8 cellular contexts compared by ENCODE assay signal in the genomic region with DNA sequence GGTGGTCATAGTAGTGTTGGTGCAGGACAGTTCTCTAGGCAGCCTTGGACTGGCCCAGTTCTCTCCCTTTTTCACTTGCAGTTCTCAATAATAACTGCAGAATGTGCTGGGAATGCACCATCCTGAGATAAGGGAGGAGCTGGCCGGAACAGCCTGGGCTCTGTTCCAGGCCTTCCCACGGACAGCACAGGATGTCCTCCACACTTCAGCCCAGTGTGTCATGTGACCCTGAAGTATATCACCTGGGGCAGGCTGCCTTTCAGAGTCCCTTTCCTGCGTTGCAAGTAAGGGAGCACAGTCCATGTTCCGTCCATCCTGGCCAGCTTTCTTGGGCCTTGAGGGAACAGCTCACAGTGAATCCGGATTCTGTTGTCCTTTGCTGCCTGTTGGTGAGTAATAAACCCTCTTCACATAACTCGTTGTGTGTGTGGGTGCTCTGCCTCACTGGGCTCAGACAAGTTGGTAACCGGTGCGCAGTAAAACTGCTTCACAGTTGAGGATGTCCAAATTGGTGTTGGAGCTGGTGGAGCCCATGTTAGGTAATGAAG. TPM values are rescaled to one million over a fixed set of nuclear protein-coding genes. Genes with fewer than 3 reads are reported as not detected.
DNase-seq lines count a peak whose midpoint lies in the region; TF ChIP-seq lines count a peak whose summit lies in the region.

No MANE protein-coding gene starts in this region.

- no peaks in the 10 kb centered on the region for H3K79me1 ChIP-seq in neuronal stem cell (ENCODE audit: low read depth, low read length)

- no peak overlapping the region for H2BK12ac ChIP-seq in neuronal stem cell (ENCODE audit: low read length)

- no peaks in the 10 kb centered on the region for H3K36me3 ChIP-seq in fibroblast of lung (ENCODE audit: control insufficient read depth, insufficient read depth, low read length)
- no peaks in the 10 kb centered on the region for H3K36me3 ChIP-seq in neuronal stem cell (replicated peaks in 1 of 2; ENCODE audit: control insufficient read depth in 2 of 2, insufficient read depth in 2 of 2, low read length in 2 of 2)
- H3K36me3 ChIP-seq in MM.1S (replicated peaks; ENCODE audit: insufficient read depth, low read length) = no peaks in the 10 kb centered on the region

- H3K9ac ChIP-seq in fibroblast of lung (ENCODE audit: insufficient read depth, low read length) (no peak overlapping the region), neuronal stem cell (ENCODE audit: low read depth, low read length, poor library complexity) (no peak overlapping the region), MM.1S (ENCODE audit: low read length) (no peak overlapping the region)

- DNase-seq in ELR (ENCODE audit: low read depth) = peak; percentile 23
- DNase-seq in NCI-H69 (lab: John Stamatoyannopoulos, UW) = peak; percentile 33
- peak; percentile 61 to 65 for DNase-seq in fibroblast of lung (ENCODE audit: low read depth in 2 of 2)
- DNase-seq in neuronal stem cell (ENCODE audit: low spot score) = no peak
- no peak for DNase-seq in retina
- no peak for DNase-seq in MM.1S
- no peak for DNase-seq in Kasumi-1 (lab: John Stamatoyannopoulos, UW)
- no peak for DNase-seq in effector CD8-positive, alpha-beta T cell (lab: John Stamatoyannopoulos, UW)

- H3K79me2 ChIP-seq in fibroblast of lung (ENCODE audit: control insufficient read depth, insufficient read depth, low read length) = no peaks in the 10 kb centered on the region
- no peaks in the 10 kb centered on the region for H3K79me2 ChIP-seq in MM.1S (ENCODE audit: low read length)

- no peak overlapping the region for H4K91ac ChIP-seq in neuronal stem cell (ENCODE audit: low read depth, low read length, poor library complexity)

- no peak overlapping the region for H3K27ac ChIP-seq in fibroblast of lung (ENCODE audit: insufficient read depth, low read length)
- H3K27ac ChIP-seq in neuronal stem cell (replicated peaks; ENCODE audit: low read length) = no peak overlapping the region
- H3K27ac ChIP-seq in MM.1S (ENCODE audit: low read length) = no peak overlapping the region

- peak overlapping the region; percentile 73 for H3K18ac ChIP-seq in neuronal stem cell (ENCODE audit: low read length)

- H2BK5ac ChIP-seq in neuronal stem cell (ENCODE audit: low read length) = peak overlapping the region; percentile 48

- H3K9me3 ChIP-seq in fibroblast of lung (ENCODE audit: control insufficient read depth, insufficient read depth, low read depth, low read length) (no peaks in the 10 kb centered on the region), neuronal stem cell (replicated peaks in 1 of 2; ENCODE audit: control insufficient read depth in 2 of 2, insufficient read depth in 1 of 2, low read depth in 1 of 2, low read length in 2 of 2) (no peaks in the 10 kb centered on the region), MM.1S (replicated peaks; ENCODE audit: insufficient read depth, low read length) (no peaks in the 10 kb centered on the region)

- H2AFZ ChIP-seq in fibroblast of lung (ENCODE audit: low read length) (no peak overlapping the region), neuronal stem cell (ENCODE audit: low read length) (no peak overlapping the region), MM.1S (ENCODE audit: low read length) (no peak overlapping the region)

- H3K14ac ChIP-seq in neuronal stem cell (ENCODE audit: low read length) = peak overlapping the region; percentile 84

- peak overlapping the region; percentile 86 for H4K8ac ChIP-seq in neuronal stem cell (ENCODE audit: low read depth, low read length)

- H3K4me1 ChIP-seq in fibroblast of lung (ENCODE audit: control insufficient read depth, extremely low read depth, insufficient read depth, low read length) (no peaks in the 10 kb centered on the region), neuronal stem cell (ENCODE audit: control insufficient read depth in 2 of 2, insufficient read depth in 1 of 2, low read depth in 1 of 2, low read length in 2 of 2) (peaks cover 0 to 4% of the 10 kb centered on the region in 2 donors), MM.1S (ENCODE audit: low read length) (no peaks in the 10 kb centered on the region)

- peak overlapping the region; percentile 23 for H2AK5ac ChIP-seq in neuronal stem cell (ENCODE audit: low read depth, low read length)

- no peaks in the 10 kb centered on the region for H3F3A ChIP-seq in MM.1S (ENCODE audit: insufficient read depth, low read length)

- no peak for TF ChIP-seq CTCF in fibroblast of lung (conservative IDR thresholded peaks at IDR 0.05 in 1 of 2, IDR thresholded peaks at IDR 0.05 in 1 of 2; ENCODE audit: low read depth in 1 of 2, low read length in 2 of 2)
- TF ChIP-seq CTCF in MM.1S (IDR thresholded peaks at IDR 0.05; ENCODE audit: low read length) = no peak

- no peak overlapping the region for H3K4ac ChIP-seq in neuronal stem cell (ENCODE audit: low read length)

- H2BK15ac ChIP-seq in neuronal stem cell (ENCODE audit: low read length) = peak overlapping the region; percentile 38

- H3K4me2 ChIP-seq in fibroblast of lung (ENCODE audit: extremely low read depth, insufficient read depth, low read length) (no peak overlapping the region), neuronal stem cell (ENCODE audit: insufficient read depth, low read length, poor library complexity, severe bottlenecking) (no peak overlapping the region), MM.1S (ENCODE audit: low read depth, low read length) (no peak overlapping the region)

- WGBS in neuronal stem cell (ENCODE audit: extremely low coverage in 2 of 2, insufficient read length in 2 of 2, insufficient replicate concordance in 1 of 2), 2 donors = no CpG with 5 or more reads among the region's 8 CpGs

- peak overlapping the region; percentile 66 for H3K23ac ChIP-seq in neuronal stem cell (ENCODE audit: low read depth, low read length, poor library complexity)

- H3K27me3 ChIP-seq in fibroblast of lung (ENCODE audit: control insufficient read depth, insufficient read depth, low read length) (no peaks in the 10 kb centered on the region), neuronal stem cell (ENCODE audit: control insufficient read depth in 3 of 3, insufficient read depth in 3 of 3, low read depth in 1 of 3, low read length in 3 of 3) (peaks cover 0 to 2% (median 0%) of the 10 kb centered on the region in 3 experiments), MM.1S (replicated peaks; ENCODE audit: insufficient read depth, low read length) (peaks cover 13% of the 10 kb centered on the region; the same call in 1 of the 2 replicates)

- no peaks in the 10 kb centered on the region for H3K9me2 ChIP-seq in MM.1S (replicated peaks; ENCODE audit: insufficient read depth, low read length)

- no peak overlapping the region for H2BK120ac ChIP-seq in neuronal stem cell (ENCODE audit: low read depth, low read length)

- no peaks in the 10 kb centered on the region for H4K20me1 ChIP-seq in fibroblast of lung (ENCODE audit: control insufficient read depth, extremely low read depth, insufficient read depth, low read length)
- H4K20me1 ChIP-seq in MM.1S (ENCODE audit: insufficient read depth, low read length) = no peaks in the 10 kb centered on the region

- H3K4me3 ChIP-seq in fibroblast of lung (replicated peaks in 1 of 4; ENCODE audit: control extremely low read depth in 1 of 4, insufficient read depth in 1 of 4, low read depth in 3 of 4, low read length in 4 of 4) (peak overlapping the region in 1 of 4 experiments; percentile 28), neuronal stem cell (ENCODE audit: low read length in 2 of 2) (no peak overlapping the region), MM.1S (ENCODE audit: low read length) (no peak overlapping the region)

RNA-seq across cellular contexts. Expression of a gene that starts 32.3 kb away (rescaled TPM):
- total RNA-seq in fibroblast of lung = 7.4 and 8.4 TPM in 2 replicates
- 1.5 and 3.6 TPM in 2 replicates for polyA plus RNA-seq in fibroblast of lung
- polyA plus RNA-seq in fibroblast of lung (2012) = 2.0 and 3.3 TPM in 2 replicates
- polyA minus RNA-seq in fibroblast of lung (ENCODE audit: low replicate concordance) = 1.1 TPM in 1 of 2 replicates, not detected in the other
- 3.9 TPM for polyA plus RNA-seq in neuronal stem cell (2013, experiment 1 of 2)
- polyA plus RNA-seq in neuronal stem cell (2013, experiment 2 of 2) = 3.9 TPM

Comparison
In these comparisons a context has a peak if more than half of its experiments do, and no peak if none do; other contexts are left out.
1. DNase-seq: peak in ELR (single experiment), NCI-H69 (single experiment) and fibroblast of lung (2 of 2); none in neuronal stem cell (single experiment), retina (single experiment), MM.1S (single experiment), Kasumi-1 (0 of 2) and effector CD8-positive, alpha-beta T cell (single experiment).